23 cellular contexts compared by ENCODE assay signal in the genomic region with DNA sequence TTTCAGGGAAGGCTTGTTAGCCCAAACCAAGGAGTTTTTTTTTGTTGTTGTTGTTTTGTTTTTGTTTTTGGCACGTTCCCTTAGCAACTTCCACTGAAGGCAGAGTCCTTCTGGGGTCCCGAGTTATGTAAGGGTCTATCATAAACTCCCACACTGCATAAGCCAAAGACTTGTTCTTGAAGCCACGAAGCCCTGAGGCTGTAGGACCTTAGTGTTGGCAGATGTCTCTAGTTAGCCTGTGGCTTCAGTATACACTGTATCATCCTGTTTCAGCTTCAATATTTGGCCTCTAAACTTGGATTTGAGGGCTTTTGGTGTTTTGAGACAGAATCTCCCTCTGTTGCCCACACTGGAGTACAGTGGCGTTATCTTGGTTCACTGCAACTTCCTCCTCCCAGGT. TPM values are rescaled to one million over a fixed set of nuclear protein-coding genes. Genes with fewer than 3 reads are reported as not detected.
DNase-seq lines count a peak whose midpoint lies in the region; ATAC-seq and TF ChIP-seq lines count a peak whose summit lies in the region.
"Had no signal": no experiment of that assay in that cellular context is flagged by ENCODE, and none has a peak within 500 bp of the region (broad histone marks: within the 10 kb centered on the region; RNA-seq: fewer than 3 reads in every experiment).

No MANE protein-coding gene starts in this region.

- H3K9ac ChIP-seq in SK-N-MC (ENCODE audit: insufficient read length) = no peak overlapping the region
- H3K9ac ChIP-seq: SK-N-SH had no signal

- H3K27ac ChIP-seq in SK-N-MC (0 out of 2 replicates have a peak overlapping the region, but pooled peaks have one; percentile 7), foreskin keratinocyte (peak overlapping the region; percentile 41)

- no peaks in the 10 kb centered on the region for H3K27me3 Mint-ChIP-seq in activated CD4-positive, alpha-beta T cell treated with anti-CD3 and anti-CD28 coated beads, Interleukin-2, amount 10 ng/mL, durations not matched to agents 24 days and 14 days
- no peaks in the 10 kb centered on the region for H3K27me3 Mint-ChIP-seq in endothelial cell (ENCODE audit: unreplicated experiment)

- ATAC-seq in foreskin keratinocyte = no peak
- no peak for ATAC-seq in GM21528 (IDR thresholded peaks at IDR 0.05; ENCODE audit: low FRiP score, unreplicated experiment)
- ATAC-seq: GM12878, HepG2 had no signal

- peaks cover 17% of the 10 kb centered on the region for H3K4me1 ChIP-seq in foreskin keratinocyte
- H3K4me1 ChIP-seq: BE2C, Caco-2 had no signal

- DNase-seq in AG09309 (ENCODE audit: low read depth) (peak; percentile 2), M059J (ENCODE audit: low read depth) (peak; percentile 72), SK-N-MC (ENCODE audit: low read depth, low spot score) (no peak), foreskin keratinocyte (no peak), endothelial cell (ENCODE audit: low spot score) (no peak), AG20443 (ENCODE audit: low spot score) (no peak)
- DNase-seq in activated CD4-positive, alpha-beta T cell treated with anti-CD3 and anti-CD28 coated beads, Interleukin-2, amount 10 ng/mL, durations not matched to agents 24 days and 14 days = no peak
- DNase-seq: BE2C; Caco-2; CD4-positive, CD25-positive, alpha-beta regulatory T cell; KG1; NCI-H1436; NCI-H1930; NCI-H345; NCI-H524 treated with DMSO at 0.1 percent for 48 hours; Right ventricle myocardium superior; SK-N-SH; T-helper 1 cell had no signal

- H3K9me3 Mint-ChIP-seq in activated CD4-positive, alpha-beta T cell treated with anti-CD3 and anti-CD28 coated beads, Interleukin-2, amount 10 ng/mL, durations not matched to agents 24 days and 14 days = peaks cover 3% of the 10 kb centered on the region
- no peaks in the 10 kb centered on the region for H3K9me3 Mint-ChIP-seq in endothelial cell (ENCODE audit: unreplicated experiment)

- H3K4me1 Mint-ChIP-seq in activated CD4-positive, alpha-beta T cell treated with anti-CD3 and anti-CD28 coated beads, Interleukin-2, amount 10 ng/mL, durations not matched to agents 24 days and 14 days = no peaks in the 10 kb centered on the region
- H3K4me1 Mint-ChIP-seq in endothelial cell (ENCODE audit: unreplicated experiment) = peaks cover 7% of the 10 kb centered on the region
- H3K4me1 Mint-ChIP-seq: CD4-positive, CD25-positive, alpha-beta regulatory T cell had no signal

- no peaks in the 10 kb centered on the region for H3K27me3 ChIP-seq in foreskin keratinocyte

- no peak overlapping the region for H3K4me3 Mint-ChIP-seq in activated CD4-positive, alpha-beta T cell treated with anti-CD3 and anti-CD28 coated beads, Interleukin-2, amount 10 ng/mL, durations not matched to agents 24 days and 14 days
- no peak overlapping the region for H3K4me3 Mint-ChIP-seq in endothelial cell (ENCODE audit: unreplicated experiment)
- H3K4me3 Mint-ChIP-seq: CD4-positive, CD25-positive, alpha-beta regulatory T cell had no signal

- H3K36me3 Mint-ChIP-seq in activated CD4-positive, alpha-beta T cell treated with anti-CD3 and anti-CD28 coated beads, Interleukin-2, amount 10 ng/mL, durations not matched to agents 24 days and 14 days (ENCODE audit: low read depth) = no peaks in the 10 kb centered on the region
- no peaks in the 10 kb centered on the region for H3K36me3 Mint-ChIP-seq in endothelial cell (ENCODE audit: low read depth, unreplicated experiment)
- H3K36me3 Mint-ChIP-seq: CD4-positive, CD25-positive, alpha-beta regulatory T cell had no signal

- H3K4me3 ChIP-seq in AG09309 (ENCODE audit: control insufficient read depth, low read depth, low read length) = no peak overlapping the region
- peak overlapping the region; percentile 59 for H3K4me3 ChIP-seq in SK-N-MC
- H3K4me3 ChIP-seq: GM12878 had no signal

- no peaks in the 10 kb centered on the region for H3K9me3 ChIP-seq in SK-N-MC (ENCODE audit: low read depth, low read length)
- H3K9me3 ChIP-seq: BE2C had no signal

- TF ChIP-seq CTCF in AG09309 (IDR thresholded peaks at IDR 0.05; ENCODE audit: control insufficient read depth, insufficient read depth, low read depth, low read length, missing control alignments) (no peak), foreskin keratinocyte (conservative IDR thresholded peaks at IDR 0.05) (no peak), endothelial cell (IDR thresholded peaks at IDR 0.05; ENCODE audit: unreplicated experiment) (no peak)

- H3K36me3 ChIP-seq in SK-N-MC (ENCODE audit: insufficient read depth, low read length) = no peaks in the 10 kb centered on the region
- H3K36me3 ChIP-seq: BE2C had no signal

- intact Hi-C loops in activated CD4-positive, alpha-beta T cell treated with anti-CD3 and anti-CD28 coated beads, Interleukin-2, amount 10 ng/mL, durations not matched to agents 24 days and 14 days (cut with micrococcal nuclease) = no loop called here

- no peak overlapping the region for H3K27ac Mint-ChIP-seq in activated CD4-positive, alpha-beta T cell treated with anti-CD3 and anti-CD28 coated beads, Interleukin-2, amount 10 ng/mL, durations not matched to agents 24 days and 14 days
- no peak overlapping the region for H3K27ac Mint-ChIP-seq in endothelial cell (ENCODE audit: unreplicated experiment)
- H3K27ac Mint-ChIP-seq: CD4-positive, CD25-positive, alpha-beta regulatory T cell had no signal

RNA-seq across cellular contexts. Expression of a gene that starts 13.6 kb away (rescaled TPM):
- not detected in 2 replicates for total RNA-seq in M059J (2014; rRNA removed; shearing (Covaris generic))
- total RNA-seq in foreskin keratinocyte (0.20 TPM in 1 of 2 replicates, not detected in the other), endothelial cell (ENCODE audit: unreplicated experiment) (not detected)
- polyA plus RNA-seq in foreskin keratinocyte = 0.06 and 0.16 TPM in 2 replicates
- total RNA-seq in activated CD4-positive, alpha-beta T cell treated with anti-CD3 and anti-CD28 coated beads, Interleukin-2, amount 10 ng/mL, durations not matched to agents 24 days and 14 days = not detected in 2 replicates
- total RNA-seq: A673; CD4-positive, CD25-positive, alpha-beta regulatory T cell; GM12878; H1; Right ventricle myocardium superior had no signal
- polyA plus RNA-seq: CD4-positive, CD25-positive, alpha-beta regulatory T cell; H1; SK-N-SH had no signal

RNA-seq across cellular contexts. Expression of a gene that starts 50.4 kb away (rescaled TPM):
- 12.7 and 21.1 TPM in 2 replicates for total RNA-seq in M059J (2014; rRNA removed; shearing (Covaris generic))
- total RNA-seq in foreskin keratinocyte = 23.8 and 32.1 TPM in 2 replicates
- 7.8 and 9.3 TPM in 2 replicates for polyA plus RNA-seq in foreskin keratinocyte
- total RNA-seq in activated CD4-positive, alpha-beta T cell treated with anti-CD3 and anti-CD28 coated beads, Interleukin-2, amount 10 ng/mL, durations not matched to agents 24 days and 14 days = 12.5 and 13.1 TPM in 2 replicates
- total RNA-seq in endothelial cell (ENCODE audit: unreplicated experiment) = 32.5 TPM

Comparison
In these comparisons a context has a peak if more than half of its experiments do, and no peak if none do; other contexts are left out.
1. DNase-seq: peak in AG09309 (single experiment) and M059J (single experiment); none in SK-N-MC (single experiment), foreskin keratinocyte (0 of 2), activated CD4-positive, alpha-beta T cell treated with anti-CD3 and anti-CD28 coated beads, Interleukin-2, amount 10 ng/mL, durations not matched to agents 24 days and 14 days (single experiment), endothelial cell (single experiment) and AG20443 (single experiment).